In genomic region chr1:244067893-244068292, GRCh38 we compare ENCODE assay signal across 15 cellular contexts. TPM values are rescaled to one million over a fixed set of nuclear protein-coding genes. Genes with fewer than 3 reads are reported as not detected.
A peak's percentile ranks its signal among the peaks of the same experiment; 100 is the strongest.
DNase-seq lines count a peak whose midpoint lies in the region; ATAC-seq, FAIRE-seq and TF ChIP-seq lines count a peak whose summit lies in the region.
"Had no signal": no experiment of that assay in that cellular context is flagged by ENCODE, and none has a peak within 500 bp of the region (broad histone marks: within the 10 kb centered on the region; RNA-seq: fewer than 3 reads in every experiment).

No MANE protein-coding gene starts in this region.

- WGBS in A549 (ENCODE audit: missing lambda C conversion rate), result 33% methylated on average over 4 of the region's 4 CpGs
- 38 to 47% (median 43%) methylated on average over 4 of the region's 4 CpGs for WGBS in adrenal gland, 4 donors

- no peak for FAIRE-seq in A549 (lab: Jason Lieb, UNC)

- H3K4me2 ChIP-seq in A549, result peak overlapping the region; percentile 23; the same call in 2 of the 3 replicates

- H3K9me3 ChIP-seq in A549 (no peaks in the 10 kb centered on the region), adrenal gland (replicated peaks in 1 of 3) (no peaks in the 10 kb centered on the region)
- H3K9me3 ChIP-seq: HAP-1 had no signal

- POLR2A ChIA-PET in A549 (lab: Yijun Ruan, JAX), result no interaction called here

- H3K27me3 ChIP-seq in adrenal gland, result no peaks in the 10 kb centered on the region

- no peak for TF ChIP-seq RAD21 in A549 (conservative IDR thresholded peaks at IDR 0.05 in 1 of 2, IDR thresholded peaks at IDR 0.05 in 1 of 2)

- TF ChIP-seq CTCF in A549 (IDR thresholded peaks at IDR 0.05) (no peak), adrenal gland (IDR thresholded peaks at IDR 0.05) (no peak), GM13976 (IDR thresholded peaks at IDR 0.05; ENCODE audit: borderline replicate concordance, control extremely low read depth, extremely low read depth, insufficient read depth, missing control alignments) (no peak)

- intact Hi-C loops in adrenal gland (cut with DNase I), result no loop called here

- peak in 1 of 2 experiments; percentile 25; a peak in 1 of 6 replicates for ATAC-seq in A549
- ATAC-seq in GM18511 (IDR thresholded peaks at IDR 0.05; ENCODE audit: unreplicated experiment), result peak; percentile 15
- ATAC-seq in left lobe of liver, result peak; percentile 80
- no peak for ATAC-seq in GM18517 (IDR thresholded peaks at IDR 0.05; ENCODE audit: unreplicated experiment)

- no peaks in the 10 kb centered on the region for H3K36me3 ChIP-seq in adrenal gland (replicated peaks in 1 of 2)
- H3K36me3 ChIP-seq: HAP-1, WERI-Rb-1 had no signal

- H3K27ac ChIP-seq in A549 (peak overlapping the region in 1 of 2 experiments; percentile 50; a peak in 2 of 6 replicates), adrenal gland (peak overlapping the region in 1 of 5 donors; percentile 47)
- H3K27ac ChIP-seq: WERI-Rb-1 had no signal

- H3K4me1 ChIP-seq in A549 (peaks cover 49% of the 10 kb centered on the region), adrenal gland (replicated peaks in 1 of 2) (no peaks in the 10 kb centered on the region)
- H3K4me1 ChIP-seq: HAP-1 had no signal

- in situ Hi-C loops in GM13976 (cut with MboI; ENCODE audit: low sequenced_read_pairs, unreplicated experiment), result no loop called here

- no peak for TF ChIP-seq EP300 in A549 (IDR thresholded peaks at IDR 0.05)

- no peak for DNase-seq in A549 (ENCODE audit: low read depth in 1 of 2, low spot score in 1 of 2)
- peak; percentile 38 to 79 (median 74) for DNase-seq in adrenal gland
- peak; percentile 74 for DNase-seq in left lobe of liver (ENCODE audit: low spot score)
- no peak for DNase-seq in GM13976 (ENCODE audit: low spot score)
- DNase-seq in NCI-H748 (lab: John Stamatoyannopoulos, UW; ENCODE audit: unreplicated experiment), result no peak
- DNase-seq in cortex of kidney (lab: John Stamatoyannopoulos, UW), result no peak
- DNase-seq: activated effector memory CD4-positive, alpha-beta T cell treated with Interleukin-2 at 50 U/mL for 16 hours; AML-193; erythroblast; MV-4-11; NCI-H526; WERI-Rb-1 had no signal

- no peak overlapping the region for H3K4me3 ChIP-seq in A549
- no peak overlapping the region for H3K4me3 ChIP-seq in adrenal gland
- H3K4me3 ChIP-seq: HAP-1 had no signal

- CTCF ChIA-PET in A549 (lab: Yijun Ruan, JAX), result interaction anchor here (1.7 kb wide), 1 partner anchor 13 kb away, joined by 4 read pairs; no protein-coding TSS in a partner anchor

- TF ChIP-seq POLR2A in A549 (IDR thresholded peaks at IDR 0.05; ENCODE audit: low read length), result no peak
- no peak for TF ChIP-seq POLR2A in adrenal gland (IDR thresholded peaks at IDR 0.05)

TF ChIP-seq in A549, 52 proteins besides CTCF, POLR2A, EP300 and RAD21:
- TF ChIP-seq RCOR1 (IDR thresholded peaks at IDR 0.05; ENCODE audit: low read depth, low read length) (no peak), HEYL (CRISPR knock-in tag; IDR thresholded peaks at IDR 0.05) (no peak), MAX (IDR thresholded peaks at IDR 0.05) (0 out of 2 replicates have a peak, but pooled peaks have one; percentile 41)

RNA-seq across cellular contexts. Expression of gene ZBTB18, which starts 16.8 kb away (rescaled TPM):
- polyA plus RNA-seq in A549 (2011; rRNA removed) (9.1 and 9.9 TPM in 2 replicates), A549 (2017; fragmentation: RNase III; extraction: RNeasy Plus Mini Kit Qiagen cat#74134 plus additional on column Dnase treatment) (9.3 to 10.0 TPM (median 9.7 TPM) in 3 replicates), adrenal gland (1 to 10 TPM; 4.8 to 8.4 (median 6.1) TPM)
- polyA plus RNA-seq in A549 (2012; cell fraction: cytosol; rRNA removed), result 6.1 and 7.1 TPM in 2 replicates
- 8.5 and 11.8 TPM in 2 replicates for polyA plus RNA-seq in A549 (2012; cell fraction: nucleus; rRNA removed)
- polyA minus RNA-seq in A549 (2011; rRNA and poly(A)+ RNA removed), result 8.5 and 8.8 TPM in 2 replicates
- total RNA-seq in adrenal gland (10 to 100 TPM in 4 of 8 donors, 1 to 10 TPM in 4; 7.2 to 15.1 (median 11.0) TPM), left lobe of liver (14.3 TPM)

Comparison
In these comparisons a context has a peak if more than half of its experiments do, and no peak if none do; other contexts are left out.
1. DNase-seq: peak in adrenal gland (7 of 7) and left lobe of liver (single experiment); none in A549 (0 of 2), GM13976 (single experiment), NCI-H748 (single experiment) and cortex of kidney (single experiment).